In the genomic region with DNA sequence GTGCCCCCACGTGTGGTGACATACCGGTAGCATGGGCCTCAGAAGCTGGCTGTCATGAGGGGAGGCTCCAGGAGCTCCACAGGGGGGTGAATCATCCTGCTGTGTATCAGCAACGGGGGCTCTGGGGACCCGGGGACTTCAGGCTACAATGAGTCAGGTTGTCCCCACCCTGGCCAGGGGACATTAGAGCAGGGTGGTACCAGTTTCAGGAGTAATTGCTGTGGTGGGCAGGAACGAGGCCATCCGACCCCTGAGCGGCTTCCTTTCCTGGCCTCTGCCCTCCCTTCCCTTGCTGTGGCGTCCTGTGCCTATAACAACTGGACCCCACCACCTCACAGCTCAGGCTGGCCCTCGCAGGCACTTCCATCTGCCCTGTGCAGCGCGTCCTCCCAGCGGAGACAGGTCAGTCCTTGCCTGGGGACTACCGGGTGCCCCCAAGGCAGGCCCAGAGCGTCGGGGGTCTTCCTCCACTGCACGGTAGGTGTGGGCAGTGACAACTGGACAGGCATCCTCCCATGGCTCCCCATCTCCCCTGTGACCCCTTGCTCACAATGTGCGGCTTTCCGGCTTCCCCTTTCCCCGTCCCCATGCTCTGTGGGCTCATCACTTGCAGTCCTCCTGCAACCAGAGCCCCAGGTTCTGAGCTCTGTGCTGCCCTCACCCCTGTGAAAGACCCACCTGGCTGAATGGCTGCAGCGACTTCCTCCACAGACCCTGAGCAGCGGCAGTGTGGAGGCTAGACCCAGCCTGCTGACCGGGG, we compare ENCODE assay signal across 17 cellular contexts. TPM values are rescaled to one million over a fixed set of nuclear protein-coding genes. Genes with fewer than 3 reads are reported as not detected.
DNase-seq lines count a peak whose midpoint lies in the region; ATAC-seq and TF ChIP-seq lines count a peak whose summit lies in the region.
"Had no signal": no experiment of that assay in that cellular context is flagged by ENCODE, and none has a peak within 500 bp of the region (broad histone marks: within the 10 kb centered on the region; RNA-seq: fewer than 3 reads in every experiment).

No MANE protein-coding gene starts in this region.

- POLR2A ChIA-PET in MCF 10A (lab: Yijun Ruan, JAX) = no interaction called here

- H2BK15ac ChIP-seq in neuronal stem cell (ENCODE audit: low read length) = no peak overlapping the region

- intact Hi-C loops in natural killer cell (cut with micrococcal nuclease) = no loop called here
- intact Hi-C loops in right cardiac atrium (cut with DNase I) = loop anchor here in 1 of 4 donors (5.0 kb wide), 1 partner anchor 47 kb away; no protein-coding TSS in a partner anchor
- intact Hi-C loops in MCF 10A (cut with micrococcal nuclease) = no loop called here

- H3K18ac ChIP-seq in neuronal stem cell (ENCODE audit: low read length) = peak overlapping the region; percentile 90

- no peak overlapping the region for H3K4me3 Mint-ChIP-seq in natural killer cell treated with Interleukin-12 subunit alpha and Interleukin-12 subunit beta and Interleukin-15 and Interleukin-18, amount 100 ng/mL, for 72 hours
- H3K4me3 Mint-ChIP-seq in natural killer cell = no peak overlapping the region
- H3K4me3 Mint-ChIP-seq in MCF 10A (ENCODE audit: unreplicated experiment) = no peak overlapping the region
- H3K4me3 Mint-ChIP-seq: CD14-positive monocyte had no signal

- no peaks in the 10 kb centered on the region for H3K4me1 ChIP-seq in right cardiac atrium (ENCODE audit: control insufficient read depth, insufficient read depth, low read length)
- H3K4me1 ChIP-seq in neuronal stem cell (ENCODE audit: control insufficient read depth in 2 of 2, insufficient read depth in 1 of 2, low read depth in 1 of 2, low read length in 2 of 2) = no peaks in the 10 kb centered on the region
- H3K4me1 ChIP-seq: A549 had no signal

- H3K27ac Mint-ChIP-seq in natural killer cell treated with Interleukin-12 subunit alpha and Interleukin-12 subunit beta and Interleukin-15 and Interleukin-18, amount 100 ng/mL, for 72 hours = no peak overlapping the region
- no peak overlapping the region for H3K27ac Mint-ChIP-seq in natural killer cell
- no peak overlapping the region for H3K27ac Mint-ChIP-seq in MCF 10A (ENCODE audit: low read depth, unreplicated experiment)

- peak overlapping the region; percentile 39 for H3K14ac ChIP-seq in neuronal stem cell (ENCODE audit: low read length)

- CTCF ChIA-PET in MCF 10A (lab: Yijun Ruan, JAX) = interaction anchor here (0.6 kb wide), 1 partner anchor 34 kb away, joined by 3 read pairs; no protein-coding TSS in a partner anchor

- H3K36me3 Mint-ChIP-seq in natural killer cell treated with Interleukin-12 subunit alpha and Interleukin-12 subunit beta and Interleukin-15 and Interleukin-18, amount 100 ng/mL, for 72 hours = peaks cover 16% of the 10 kb centered on the region
- H3K36me3 Mint-ChIP-seq in natural killer cell (peaks cover 12% of the 10 kb centered on the region), MCF 10A (ENCODE audit: insufficient read depth, unreplicated experiment) (peaks cover 6% of the 10 kb centered on the region)
- H3K36me3 Mint-ChIP-seq: CD14-positive monocyte had no signal

- no peaks in the 10 kb centered on the region for H3K4me1 Mint-ChIP-seq in natural killer cell treated with Interleukin-12 subunit alpha and Interleukin-12 subunit beta and Interleukin-15 and Interleukin-18, amount 100 ng/mL, for 72 hours (ENCODE audit: low read depth in 2 of 2)
- no peaks in the 10 kb centered on the region for H3K4me1 Mint-ChIP-seq in natural killer cell
- H3K4me1 Mint-ChIP-seq in MCF 10A (ENCODE audit: insufficient read depth, unreplicated experiment) = no peaks in the 10 kb centered on the region
- H3K4me1 Mint-ChIP-seq: CD14-positive monocyte had no signal

- H3K9me3 ChIP-seq in right cardiac atrium (ENCODE audit: control insufficient read depth, low read length) (no peaks in the 10 kb centered on the region), neuronal stem cell (replicated peaks in 1 of 2; ENCODE audit: control insufficient read depth in 2 of 2, insufficient read depth in 1 of 2, low read depth in 1 of 2, low read length in 2 of 2) (no peaks in the 10 kb centered on the region)

- H3K4me3 ChIP-seq in right cardiac atrium (ENCODE audit: low read length) (no peak overlapping the region), neuronal stem cell (ENCODE audit: low read length in 2 of 2) (no peak overlapping the region), coronary artery (no peak overlapping the region)
- H3K4me3 ChIP-seq: A549 had no signal

- TF ChIP-seq CTCF in natural killer cell (IDR thresholded peaks at IDR 0.05) = no peak
- TF ChIP-seq CTCF in MCF 10A (IDR thresholded peaks at IDR 0.05; ENCODE audit: unreplicated experiment) = no peak
- no peak for TF ChIP-seq CTCF in coronary artery (IDR thresholded peaks at IDR 0.05)

- no peak overlapping the region for H4K8ac ChIP-seq in neuronal stem cell (ENCODE audit: low read depth, low read length)

- H3K23ac ChIP-seq in neuronal stem cell (ENCODE audit: low read depth, low read length, poor library complexity) = peak overlapping the region; percentile 31

- H3K4me2 ChIP-seq in neuronal stem cell (ENCODE audit: insufficient read depth, low read length, poor library complexity, severe bottlenecking) = no peak overlapping the region
- H3K4me2 ChIP-seq: A549 had no signal

- H3K9ac ChIP-seq in neuronal stem cell (ENCODE audit: low read depth, low read length, poor library complexity) = no peak overlapping the region

- no TSS peak for BruUV-seq in MCF 10A (replicated peaks; lab: Mats Ljungman, UMichigan)

- no peak overlapping the region for H4K91ac ChIP-seq in neuronal stem cell (ENCODE audit: low read depth, low read length, poor library complexity)

- H3K27me3 Mint-ChIP-seq in natural killer cell treated with Interleukin-12 subunit alpha and Interleukin-12 subunit beta and Interleukin-15 and Interleukin-18, amount 100 ng/mL, for 72 hours = peaks cover 3 to 30% of the 10 kb centered on the region in 2 donors
- H3K27me3 Mint-ChIP-seq in natural killer cell (ENCODE audit: low read depth in 2 of 2) (peaks cover 11 to 13% of the 10 kb centered on the region in 2 donors), MCF 10A (ENCODE audit: insufficient read depth, unreplicated experiment) (no peaks in the 10 kb centered on the region)

- H2AFZ ChIP-seq in neuronal stem cell (ENCODE audit: low read length) = peak overlapping the region; percentile 11

- H3K27me3 ChIP-seq in right cardiac atrium (ENCODE audit: control insufficient read depth, insufficient read depth) (no peaks in the 10 kb centered on the region), neuronal stem cell (ENCODE audit: control insufficient read depth in 3 of 3, insufficient read depth in 3 of 3, low read depth in 1 of 3, low read length in 3 of 3) (no peaks in the 10 kb centered on the region)

- ATAC-seq in natural killer cell treated with Interleukin-12 subunit alpha and Interleukin-12 subunit beta and Interleukin-15 and Interleukin-18, amount 100 ng/mL, for 72 hours = peak; percentile 49 to 62
- ATAC-seq in natural killer cell (no peak), right cardiac atrium (peak; percentile 49 to 60)
- ATAC-seq: A549 had no signal

- DNase-seq in natural killer cell treated with Interleukin-12 subunit alpha and Interleukin-12 subunit beta and Interleukin-15 and Interleukin-18, amount 100 ng/mL, for 72 hours (ENCODE audit: low spot score) = no peak
- DNase-seq in natural killer cell (no peak), right cardiac atrium (no peak), neuronal stem cell (ENCODE audit: low spot score) (no peak), MCF 10A (ENCODE audit: unreplicated experiment) (no peak), coronary artery (ENCODE audit: low spot score) (no peak), G401 (ENCODE audit: low spot score) (no peak)
- DNase-seq in activated effector memory CD4-positive, alpha-beta T cell treated with Interleukin-2 at 50 U/mL for 16 hours = no peak
- DNase-seq: COR-L47, KBM-7, NCI-H1048, NCI-H2227 treated with DMSO at 0.1 percent for 48 hours, NCI-H526, OCI-M1 had no signal

- peak overlapping the region; percentile 88 for H2AK5ac ChIP-seq in neuronal stem cell (ENCODE audit: low read depth, low read length)

- no peak overlapping the region for H3K4ac ChIP-seq in neuronal stem cell (ENCODE audit: low read length)

- H2BK120ac ChIP-seq in neuronal stem cell (ENCODE audit: low read depth, low read length) = peak overlapping the region; percentile 72

- WGBS in right cardiac atrium = 86% methylated on average over 22 of the region's 22 CpGs
- WGBS in neuronal stem cell (ENCODE audit: extremely low coverage in 2 of 2, insufficient read length in 2 of 2, insufficient replicate concordance in 1 of 2), 2 donors = no CpG with 5 or more reads among the region's 22 CpGs

- H2BK5ac ChIP-seq in neuronal stem cell (ENCODE audit: low read length) = peak overlapping the region; percentile 13

- H3K36me3 ChIP-seq in neuronal stem cell (replicated peaks in 1 of 2; ENCODE audit: control insufficient read depth in 2 of 2, insufficient read depth in 2 of 2, low read length in 2 of 2) = no peaks in the 10 kb centered on the region

- H3K79me1 ChIP-seq in neuronal stem cell (ENCODE audit: low read depth, low read length) = no peaks in the 10 kb centered on the region

- H2BK12ac ChIP-seq in neuronal stem cell (ENCODE audit: low read length) = no peak overlapping the region

- in situ Hi-C loops in G401 (cut with HindIII; ENCODE audit: low sequenced_read_pairs) = no loop called here

- H3K9me3 Mint-ChIP-seq in natural killer cell treated with Interleukin-12 subunit alpha and Interleukin-12 subunit beta and Interleukin-15 and Interleukin-18, amount 100 ng/mL, for 72 hours = peaks cover 7% of the 10 kb centered on the region
- H3K9me3 Mint-ChIP-seq in natural killer cell = peaks cover 5 to 13% of the 10 kb centered on the region in 2 donors
- H3K9me3 Mint-ChIP-seq in MCF 10A (ENCODE audit: unreplicated experiment) = peaks cover 24% of the 10 kb centered on the region

- H3K27ac ChIP-seq in right cardiac atrium (ENCODE audit: low read length) (no peak overlapping the region), neuronal stem cell (replicated peaks; ENCODE audit: low read length) (no peak overlapping the region), coronary artery (peak overlapping the region in 1 of 2 donors; percentile 62)
- H3K27ac ChIP-seq: A549, HL-60 had no signal

RNA-seq across cellular contexts. Expression of gene KLF15, which starts 57.0 kb away (rescaled TPM):
- under 1 TPM in 1 of 2 donors, not detected in 1; 0.26 TPM for total RNA-seq in natural killer cell treated with Interleukin-12 subunit alpha and Interleukin-12 subunit beta and Interleukin-15 and Interleukin-18, amount 100 ng/mL, for 72 hours
- under 1 TPM; 0.23 to 0.38 (median 0.36) TPM for total RNA-seq in natural killer cell
- 10 to 100 TPM; 24.0 to 38.4 (median 31.1) TPM for total RNA-seq in right cardiac atrium
- polyA plus RNA-seq in right cardiac atrium = 36.2 TPM
- 6.0 TPM for polyA plus RNA-seq in neuronal stem cell (2013, experiment 1 of 2)
- polyA plus RNA-seq in neuronal stem cell (2013, experiment 2 of 2) = 5.6 TPM
- 5.3 and 8.3 TPM in 2 replicates for total RNA-seq in MCF 10A (2022)
- 5.9 and 8.7 TPM in 2 replicates for total RNA-seq in G401 (2014; rRNA removed; shearing (Covaris generic))
- polyA plus RNA-seq: A549, CD14-positive monocyte had no signal

Comparison
In these comparisons a context has a peak if more than half of its experiments do, and no peak if none do; other contexts are left out.
1. ATAC-seq: peak in natural killer cell treated with Interleukin-12 subunit alpha and Interleukin-12 subunit beta and Interleukin-15 and Interleukin-18, amount 100 ng/mL, for 72 hours (2 of 2) and right cardiac atrium (2 of 2); none in natural killer cell (0 of 3).